In genomic region chr10:133487085-133487484, GRCh38 we compare ENCODE assay signal across 9 cellular contexts. TPM values are rescaled to one million over a fixed set of nuclear protein-coding genes. Genes with fewer than 3 reads are reported as not detected.
"Had no signal": no experiment of that assay in that cellular context is flagged by ENCODE, and none has a peak within 500 bp of the region (broad histone marks: within the 10 kb centered on the region; RNA-seq: fewer than 3 reads in every experiment).

No MANE protein-coding gene starts in this region.

- H3K4me1 Mint-ChIP-seq: GM23338, H9 had no signal

- H3K27ac ChIP-seq: GM23248 had no signal

- H3K4me3 Mint-ChIP-seq: GM23338, HFFc6 had no signal

- H3K27ac Mint-ChIP-seq: GM23338, H9, HFFc6 had no signal

- H3K9ac ChIP-seq: GM23248 had no signal

- H3K4me3 ChIP-seq: GM23248, GM23338, HAP-1 had no signal

- DNase-seq: GM23248, GOT3, H7, H9, HCEC 1CT, HFFc6 had no signal

- H3K4me1 ChIP-seq: HAP-1 had no signal

- H3K36me3 ChIP-seq: HAP-1 had no signal

RNA-seq across cellular contexts. Expression of gene CYP2E1, which starts 40.1 kb away (rescaled TPM):
- total RNA-seq: GM23248, H1 had no signal
